8 cellular contexts compared by ENCODE assay signal in the genomic region with DNA sequence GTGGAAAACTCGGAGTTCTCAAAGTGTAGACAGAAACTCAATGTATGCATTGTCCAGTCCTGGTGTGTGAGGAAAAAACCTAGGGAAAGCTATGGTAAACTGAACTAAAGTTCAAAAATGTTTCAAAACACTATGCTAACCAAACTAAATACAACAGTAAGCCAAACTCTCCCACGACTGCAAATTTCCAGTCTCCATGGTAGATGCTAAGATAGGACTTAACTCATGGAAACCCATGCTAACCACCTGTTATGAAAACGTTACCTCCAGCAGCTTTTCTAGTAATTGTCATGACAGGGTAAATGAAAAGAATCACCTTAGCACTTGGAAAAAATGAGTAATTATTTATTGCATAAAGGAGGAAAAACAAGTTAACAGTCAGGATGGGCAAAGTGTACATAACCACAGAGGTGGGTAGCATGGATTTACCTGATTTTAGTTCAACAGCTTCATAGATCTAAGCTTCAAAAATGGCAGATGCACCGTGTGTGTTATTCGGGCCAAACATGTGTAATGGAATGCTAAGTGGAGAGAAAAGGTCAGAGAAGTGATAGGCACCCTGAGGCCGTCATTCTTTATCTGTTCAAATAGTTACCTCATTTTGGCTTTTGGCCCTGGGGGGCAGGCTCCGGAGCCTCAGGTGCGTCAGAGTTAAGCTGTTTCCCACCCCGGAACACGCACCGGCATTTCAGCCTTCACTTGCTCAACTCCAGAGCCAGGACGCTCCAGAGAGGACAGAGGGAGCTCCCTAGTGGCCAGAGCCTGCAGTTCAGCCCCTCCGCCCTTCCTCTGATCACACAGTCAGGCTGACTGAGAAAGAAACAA.
DNase-seq lines count a peak whose midpoint lies in the region; ATAC-seq and TF ChIP-seq lines count a peak whose summit lies in the region.

No MANE protein-coding gene starts in this region.

- DNase-seq in AG04450 (ENCODE audit: low read depth, low spot score) (peak; percentile 55), NCI-H226 (peak; percentile 90), left colon (peak; percentile 71 to 87)
- peak; percentile 62 for DNase-seq in activated CD4-positive, CD25-positive, alpha-beta regulatory T cell treated with anti-CD3 and anti-CD28 coated beads, Interleukin-2, amount 50 U/mL, for 16 hours (ENCODE audit: low read depth, low spot score)
- DNase-seq in central memory CD4-positive, alpha-beta T cell = peak; percentile 78
- DNase-seq in stimulated activated CD4-positive, alpha-beta T cell treated with anti-CD3 and anti-CD28 coated beads, Interleukin-1b, Interleukin-23, amount 100 ng/mL, for 4 hours (ENCODE audit: low read depth in 2 of 2) = peak; percentile 69 to 74

- intact Hi-C loops in left colon (cut with DNase I, micrococcal nuclease) = loop anchor here in 1 of 2 donors (5.0 to 10.0 kb wide), 2 partner anchors 524 to 572 kb away; no protein-coding TSS in a partner anchor

- POLR2A ChIA-PET in AG04450 (lab: Yijun Ruan, JAX) = interaction anchor here (0.5 to 1.4 kb wide), 3 partner anchors 20 to 519 kb away, joined by 5 to 14 read pairs (median 5); no protein-coding TSS in a partner anchor

- H3K4me3 ChIP-seq in AG04450 (ENCODE audit: low read depth, low read length) = 0 out of 2 replicates have a peak overlapping the region, but pooled peaks have one; percentile 11

- H3K9me3 ChIP-seq in AG04450 (ENCODE audit: control insufficient read depth, insufficient read depth, low read length) = no peaks in the 10 kb centered on the region

- no peak overlapping the region for H3K27ac ChIP-seq in AG04450 (ENCODE audit: low read depth, low read length)

- H3K27me3 ChIP-seq in AG04450 (ENCODE audit: control insufficient read depth, insufficient read depth, low read length) = no peaks in the 10 kb centered on the region

- peak; percentile 98 for TF ChIP-seq CTCF in AG04450 (IDR thresholded peaks at IDR 0.05; ENCODE audit: low read depth, low read length)

- CTCF ChIA-PET in AG04450 (lab: Charles Lee) = interaction anchor here (0.6 to 6.5 kb wide), 59 partner anchors 8 to 1276 kb away, joined by 3 to 137 read pairs (median 4); a partner anchor contains a TSS

- ATAC-seq in GM18867 (IDR thresholded peaks at IDR 0.05; ENCODE audit: unreplicated experiment) = peak; percentile 100
- ATAC-seq in HG03097 (IDR thresholded peaks at IDR 0.05; ENCODE audit: low FRiP score, unreplicated experiment) = peak; percentile 99
- peak; percentile 100 for ATAC-seq in left colon
